ENCODE assay signal across 8 cellular contexts in the genomic region with DNA sequence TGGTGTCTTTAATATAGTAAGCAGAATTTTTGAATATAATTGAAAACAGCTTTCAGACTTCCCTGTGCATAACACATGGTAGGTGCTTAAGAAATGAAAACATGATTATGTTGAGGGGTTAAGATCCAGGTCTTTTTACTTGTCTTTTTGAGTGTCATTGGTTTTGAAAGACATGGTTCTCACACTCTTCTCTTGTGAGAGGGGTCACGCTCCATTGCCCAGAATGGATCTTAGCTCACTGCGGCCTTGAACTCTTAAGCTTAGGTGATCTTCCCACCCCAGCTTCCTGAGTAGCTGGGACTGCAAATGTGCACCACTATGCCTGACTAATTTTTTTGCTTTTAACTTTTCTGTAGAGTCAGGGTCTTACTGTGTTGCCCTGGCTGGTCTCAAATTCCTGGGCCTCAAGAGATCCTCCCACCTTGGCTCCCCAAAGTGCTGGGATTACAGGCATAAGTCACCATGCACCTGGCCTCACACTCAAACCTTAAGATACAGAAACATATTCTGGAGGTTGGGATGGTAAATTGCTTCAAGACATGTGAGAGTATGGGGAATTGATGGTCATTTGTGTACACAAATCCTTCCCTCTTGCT. TPM values are rescaled to one million over a fixed set of nuclear protein-coding genes. Genes with fewer than 3 reads are reported as not detected.
A peak's percentile ranks its signal among the peaks of the same experiment; 100 is the strongest.
DNase-seq lines count a peak whose midpoint lies in the region; ATAC-seq and TF ChIP-seq lines count a peak whose summit lies in the region.

No MANE protein-coding gene starts in this region.

- peaks cover 51% of the 10 kb centered on the region for H3K4me1 ChIP-seq in OCI-LY1 (ENCODE audit: insufficient read depth, low read length, severe bottlenecking)
- H3K4me1 ChIP-seq in prostate gland (replicated peaks) = no peaks in the 10 kb centered on the region

- no peak for TF ChIP-seq POLR2A in prostate gland (IDR thresholded peaks at IDR 0.05)

- H2AFZ ChIP-seq in OCI-LY1 (ENCODE audit: low read length) = no peak overlapping the region

- peak overlapping the region; percentile 100 for H3K9ac ChIP-seq in OCI-LY1 (ENCODE audit: low read length)

- peak overlapping the region; percentile 97 for H3K4me2 ChIP-seq in OCI-LY1 (ENCODE audit: low read length)

- ATAC-seq in esophagus mucosa = no peak

- H3K27me3 ChIP-seq in OCI-LY1 (ENCODE audit: insufficient read depth, low read length) (no peaks in the 10 kb centered on the region), prostate gland (replicated peaks; ENCODE audit: insufficient read depth) (no peaks in the 10 kb centered on the region)

- no peaks in the 10 kb centered on the region for H4K20me1 ChIP-seq in OCI-LY1 (ENCODE audit: insufficient read depth, low read length)

- H3K27ac ChIP-seq in OCI-LY1 (ENCODE audit: low read depth, low read length, poor library complexity, severe bottlenecking) (peak overlapping the region; percentile 85), prostate gland (no peak overlapping the region)

- no peaks in the 10 kb centered on the region for H3F3A ChIP-seq in OCI-LY1 (ENCODE audit: insufficient read depth, low read length)

- H3K9me2 ChIP-seq in OCI-LY1 (ENCODE audit: low read depth, low read length) = no peaks in the 10 kb centered on the region

- 79% methylated on average over 2 of the region's 2 CpGs for WGBS in prostate gland

- DNase-seq in epithelial cell of proximal tubule (ENCODE audit: low read depth) (no peak), prostate gland (ENCODE audit: low spot score) (no peak), globus pallidus (ENCODE audit: low spot score) (no peak), CD1c-positive myeloid dendritic cell (ENCODE audit: extremely low spot score) (no peak), GOT3 (lab: John Stamatoyannopoulos, UW) (no peak)

- intact Hi-C loops in prostate gland (cut with DNase I) = no loop called here

- peaks cover 67% of the 10 kb centered on the region for H3K79me2 ChIP-seq in OCI-LY1 (ENCODE audit: insufficient read depth, low read length)

- peaks cover 51% of the 10 kb centered on the region for H3K36me3 ChIP-seq in OCI-LY1 (ENCODE audit: insufficient read depth, low read length)
- no peaks in the 10 kb centered on the region for H3K36me3 ChIP-seq in prostate gland

- TF ChIP-seq CTCF in OCI-LY1 (IDR thresholded peaks at IDR 0.05; ENCODE audit: low read length) (no peak), epithelial cell of proximal tubule (conservative IDR thresholded peaks at IDR 0.05; ENCODE audit: low read depth, low read length) (no peak), prostate gland (IDR thresholded peaks at IDR 0.05) (no peak)

- H3K9me3 ChIP-seq in OCI-LY1 (ENCODE audit: low read length) = no peaks in the 10 kb centered on the region
- no peaks in the 10 kb centered on the region for H3K9me3 ChIP-seq in prostate gland

- H3K4me3 ChIP-seq in GM08714 (ENCODE audit: low read length) (peak overlapping the region; percentile 97), OCI-LY1 (ENCODE audit: low read depth, low read length, poor library complexity, severe bottlenecking) (peak overlapping the region; percentile 99), epithelial cell of proximal tubule (ENCODE audit: low read depth, low read length) (peak overlapping the region; percentile 99), prostate gland (peak overlapping the region; percentile 83 to 84)

RNA-seq across cellular contexts. Expression of a gene that starts 1.4 kb away (rescaled TPM):
- total RNA-seq in epithelial cell of proximal tubule (40.1 and 42.8 TPM in 2 replicates), prostate gland (10 to 100 TPM; 76.9 to 82.4 TPM), esophagus mucosa (76.8 TPM)

RNA-seq across cellular contexts. Expression of a gene that starts 1.6 kb away (rescaled TPM):
- 5.1 and 9.5 TPM in 2 replicates for total RNA-seq in epithelial cell of proximal tubule
- total RNA-seq in prostate gland = 10 to 100 TPM; 16.2 to 52.1 TPM
- 2.4 TPM for total RNA-seq in esophagus mucosa

RNA-seq across cellular contexts. Expression of a gene that starts 38.3 kb away (rescaled TPM):
- total RNA-seq in epithelial cell of proximal tubule (4.5 and 12.3 TPM in 2 replicates), prostate gland (10 to 100 TPM; 19.4 to 26.2 TPM), esophagus mucosa (2.7 TPM)
